22 cellular contexts compared by ENCODE assay signal in genomic region chr12:115833704-115834103, GRCh38.
"Had no signal": no experiment of that assay in that cellular context is flagged by ENCODE, and none has a peak within 500 bp of the region (broad histone marks: within the 10 kb centered on the region; RNA-seq: fewer than 3 reads in every experiment).

No MANE protein-coding gene starts in this region.

- DNase-seq: IMR-90, Kasumi-1, MM.1S, NCI-H1092, NCI-H1105 treated with DMSO at 0.1 percent for 48 hours, NCI-H1417 treated with DMSO at 0.1 percent for 48 hours, NCI-H146, NCI-H1694 treated with DMSO at 0.1 percent for 48 hours, NCI-H1930, NCI-H2081 treated with DMSO at 0.1 percent for 48 hours, NCI-H2171, NCI-H226, NCI-H446, NCI-H510A, NCI-H524 treated with DMSO at 0.1 percent for 48 hours, NCI-H69, NCI-H774, SHP77, SK-N-SH, SW 1271 had no signal

- H3K27ac ChIP-seq: KMS-11, RWPE1 had no signal

- H3K9ac ChIP-seq: KMS-11, SK-N-SH had no signal

- H3K4me2 ChIP-seq: KMS-11, SK-N-SH had no signal

- H3K9me3 ChIP-seq: SK-N-SH had no signal
